ENCODE assay signal across 19 cellular contexts in genomic region chr12:90801776-90802175, GRCh38.
DNase-seq lines count a peak whose midpoint lies in the region; ATAC-seq, FAIRE-seq and TF ChIP-seq lines count a peak whose summit lies in the region.
"Had no signal": no experiment of that assay in that cellular context is flagged by ENCODE, and none has a peak within 500 bp of the region (broad histone marks: within the 10 kb centered on the region; RNA-seq: fewer than 3 reads in every experiment).

No MANE protein-coding gene starts in this region.

- CTCF ChIA-PET in endothelial cell of umbilical vein (lab: Charles Lee), result no interaction called here

- H3K4me3 ChIP-seq in endothelial cell of umbilical vein (replicated peaks in 1 of 3; ENCODE audit: insufficient read depth in 1 of 3, low read depth in 1 of 3, low read length in 3 of 3) (no peak overlapping the region), HAP-1 (no peak overlapping the region)
- H3K4me3 ChIP-seq: Peyer's patch, prostate gland had no signal

- H3K27me3 ChIP-seq in endothelial cell of umbilical vein (ENCODE audit: control insufficient read depth in 2 of 2, insufficient read depth in 2 of 2, low read length in 2 of 2) (no peaks in the 10 kb centered on the region), HAP-1 (ENCODE audit: low read depth) (no peaks in the 10 kb centered on the region)
- H3K27me3 ChIP-seq: Peyer's patch had no signal

- in situ Hi-C loops in HAP-1 (cut with MboI; ENCODE audit: low sequenced_read_pairs), result no loop called here

- H3K36me3 ChIP-seq in endothelial cell of umbilical vein (ENCODE audit: control insufficient read depth in 2 of 2, extremely low read depth in 1 of 2, insufficient read depth in 2 of 2, low read length in 2 of 2) (no peaks in the 10 kb centered on the region), HAP-1 (replicated peaks) (no peaks in the 10 kb centered on the region)
- H3K36me3 ChIP-seq: Peyer's patch, prostate gland had no signal

- no peaks in the 10 kb centered on the region for H3K79me2 ChIP-seq in endothelial cell of umbilical vein (ENCODE audit: control insufficient read depth, insufficient read depth, low read length)

- intact Hi-C loops in endothelial cell of umbilical vein (cut with micrococcal nuclease), result no loop called here

- no peak for TF ChIP-seq CTCF in endothelial cell of umbilical vein (IDR thresholded peaks at IDR 0.05; ENCODE audit: extremely low read depth in 1 of 2, insufficient read depth in 1 of 2, low read depth in 1 of 2, low read length in 2 of 2)

- H3K36me3 Mint-ChIP-seq in activated naive CD8-positive, alpha-beta T cell treated with anti-CD3 and anti-CD28 coated beads for 36 hours, result no peaks in the 10 kb centered on the region
- H3K36me3 Mint-ChIP-seq: IgD-negative memory B cell had no signal

- H3K27ac ChIP-seq in endothelial cell of umbilical vein (ENCODE audit: insufficient read depth, low read depth, low read length), result no peak overlapping the region
- H3K27ac ChIP-seq: Peyer's patch, prostate gland had no signal

- no peak for ATAC-seq in GM21526 (IDR thresholded peaks at IDR 0.05; ENCODE audit: low FRiP score, unreplicated experiment)

- H3K9ac ChIP-seq in endothelial cell of umbilical vein (replicated peaks; ENCODE audit: extremely low read depth, insufficient read depth, low read length), result no peak overlapping the region

- H4K20me1 ChIP-seq in endothelial cell of umbilical vein (replicated peaks; ENCODE audit: control insufficient read depth, extremely low read depth, insufficient read depth, low read length), result no peaks in the 10 kb centered on the region

- no peaks in the 10 kb centered on the region for H3K9me1 ChIP-seq in endothelial cell of umbilical vein (replicated peaks; ENCODE audit: control insufficient read depth, extremely low read depth, insufficient read depth, low read length)

- no peaks in the 10 kb centered on the region for H3K4me1 Mint-ChIP-seq in activated naive CD8-positive, alpha-beta T cell treated with anti-CD3 and anti-CD28 coated beads for 36 hours
- H3K4me1 Mint-ChIP-seq: IgD-negative memory B cell had no signal

- DNase-seq in EL (peak; percentile 76), NCI-H748 treated with DMSO at 0.1 percent for 48 hours (lab: John Stamatoyannopoulos, UW) (peak; percentile 6), endothelial cell of umbilical vein (ENCODE audit: low read depth, low spot score) (peak; percentile 54), non-pigmented ciliary epithelial cell (ENCODE audit: low read depth) (peak; percentile 13), HAP-1 (ENCODE audit: low spot score in 2 of 2) (no peak), NCI-H82 treated with DMSO at 0.1 percent for 48 hours (lab: John Stamatoyannopoulos, UW; ENCODE audit: unreplicated experiment) (no peak)
- no peak for DNase-seq in activated naive CD8-positive, alpha-beta T cell treated with anti-CD3 and anti-CD28 coated beads for 36 hours
- DNase-seq: activated CD4-positive, alpha-beta T cell treated with anti-CD3 and anti-CD28 coated beads for 4 hours; activated T-cell treated with anti-CD3 and anti-CD28 coated beads, Interleukin-2, amount 50 U/mL, for 24 hours; amniotic stem cell; GDM1; NCI-H1417 treated with DMSO at 0.1 percent for 48 hours; NCI-H510A treated with DMSO at 0.1 percent for 48 hours; Peyer's patch had no signal

- H3K27me3 Mint-ChIP-seq in activated naive CD8-positive, alpha-beta T cell treated with anti-CD3 and anti-CD28 coated beads for 36 hours, result no peaks in the 10 kb centered on the region
- H3K27me3 Mint-ChIP-seq: activated T-cell treated with anti-CD3 and anti-CD28 coated beads, Interleukin-2, amount 50 U/mL, for 24 hours; IgD-negative memory B cell had no signal

- POLR2A ChIA-PET in endothelial cell of umbilical vein (lab: Charles Lee), result no interaction called here

- no peak for TF ChIP-seq POLR2A in endothelial cell of umbilical vein (IDR thresholded peaks at IDR 0.05; ENCODE audit: low read depth, low read length)

- peak; percentile 64 for FAIRE-seq in endothelial cell of umbilical vein (lab: Jason Lieb, UNC)
- FAIRE-seq: islet of Langerhans had no signal

- H2AFZ ChIP-seq in endothelial cell of umbilical vein (ENCODE audit: low read depth, low read length), result no peak overlapping the region

- dilution Hi-C loops in endothelial cell of umbilical vein (cut with MboI; ENCODE audit: extremely low pct_ligation_motif_present, low sequenced_read_pairs), result no loop called here

- no peaks in the 10 kb centered on the region for H3K9me3 Mint-ChIP-seq in activated naive CD8-positive, alpha-beta T cell treated with anti-CD3 and anti-CD28 coated beads for 36 hours
- H3K9me3 Mint-ChIP-seq: activated T-cell treated with anti-CD3 and anti-CD28 coated beads, Interleukin-2, amount 50 U/mL, for 24 hours; T-helper 1 cell treated with Interleukin-12 subunit alpha and Interleukin-12 subunit beta and Interleukin-4 antibody, amounts not matched to agents 30 μg/mL and 1 μg/mL, for 36 hours had no signal

- H3K4me1 ChIP-seq in endothelial cell of umbilical vein (ENCODE audit: control insufficient read depth, extremely low read depth, insufficient read depth, low read length) (no peaks in the 10 kb centered on the region), HAP-1 (no peaks in the 10 kb centered on the region)
- H3K4me1 ChIP-seq: Peyer's patch, prostate gland had no signal

- no peak overlapping the region for H3K27ac Mint-ChIP-seq in activated naive CD8-positive, alpha-beta T cell treated with anti-CD3 and anti-CD28 coated beads for 36 hours
- H3K27ac Mint-ChIP-seq: activated T-cell treated with anti-CD3 and anti-CD28 coated beads, Interleukin-2, amount 50 U/mL, for 24 hours; IgD-negative memory B cell; T-helper 1 cell treated with Interleukin-12 subunit alpha and Interleukin-12 subunit beta and Interleukin-4 antibody, amounts not matched to agents 30 μg/mL and 1 μg/mL, for 36 hours had no signal

- no peak overlapping the region for H3K4me3 Mint-ChIP-seq in activated naive CD8-positive, alpha-beta T cell treated with anti-CD3 and anti-CD28 coated beads for 36 hours
- H3K4me3 Mint-ChIP-seq: activated T-cell treated with anti-CD3 and anti-CD28 coated beads, Interleukin-2, amount 50 U/mL, for 24 hours; IgD-negative memory B cell; T-helper 1 cell treated with Interleukin-12 subunit alpha and Interleukin-12 subunit beta and Interleukin-4 antibody, amounts not matched to agents 30 μg/mL and 1 μg/mL, for 36 hours had no signal

- BruUV-seq in endothelial cell of umbilical vein (replicated peaks; lab: Mats Ljungman, UMichigan), result no TSS peak

- no peaks in the 10 kb centered on the region for H3K9me3 ChIP-seq in endothelial cell of umbilical vein (replicated peaks; ENCODE audit: control insufficient read depth, insufficient read depth, low read length)
- no peaks in the 10 kb centered on the region for H3K9me3 ChIP-seq in HAP-1
- H3K9me3 ChIP-seq: Peyer's patch, prostate gland had no signal

- no peak overlapping the region for H3K4me2 ChIP-seq in endothelial cell of umbilical vein (ENCODE audit: insufficient read depth, low read length)

TF ChIP-seq in endothelial cell of umbilical vein, 7 proteins besides CTCF, POLR2A, EP300 and RAD21:
- TF ChIP-seq MAX (IDR thresholded peaks at IDR 0.05; ENCODE audit: insufficient read depth, insufficient read length) (no peak), EZH2 (IDR thresholded peaks at IDR 0.05; ENCODE audit: borderline replicate concordance, low read depth, low read length, severe bottlenecking) (no peak), MYC (IDR thresholded peaks at IDR 0.05; ENCODE audit: low read depth, low read length) (no peak), FOS (IDR thresholded peaks at IDR 0.05; ENCODE audit: borderline replicate concordance, insufficient read depth, low read length) (peak; percentile 74), JUN (IDR thresholded peaks at IDR 0.05; ENCODE audit: borderline replicate concordance, insufficient read depth, insufficient read length, low read depth) (peak; percentile 62), POLR2AphosphoS5 (IDR thresholded peaks at IDR 0.05; ENCODE audit: insufficient read depth, low read depth, low read length) (no peak), GATA2 (IDR thresholded peaks at IDR 0.05; ENCODE audit: insufficient read depth, insufficient read length, low read depth, low read length) (peak; percentile 28)

Comparison
In these comparisons a context has a peak if more than half of its experiments do, and no peak if none do; other contexts are left out.
1. DNase-seq: peak in EL (single experiment), NCI-H748 treated with DMSO at 0.1 percent for 48 hours (single experiment), endothelial cell of umbilical vein (single experiment) and non-pigmented ciliary epithelial cell (single experiment); none in HAP-1 (0 of 2), NCI-H82 treated with DMSO at 0.1 percent for 48 hours (single experiment) and activated naive CD8-positive, alpha-beta T cell treated with anti-CD3 and anti-CD28 coated beads for 36 hours (single experiment).